In genomic region chr12:53759261-53759660, GRCh38 we compare ENCODE assay signal across 1 cellular context.
TF ChIP-seq lines count a peak whose summit lies in the region.

No MANE protein-coding gene starts in this region.

TF ChIP-seq in K562, 482 proteins besides CTCF, POLR2A, EP300 and RAD21:
- TF ChIP-seq PKNOX1 (IDR thresholded peaks at IDR 0.05) (peak; percentile 34; the same call in 1 of the 2 replicates), NFRKB (IDR thresholded peaks at IDR 0.05; ENCODE audit: low read depth) (no peak)
TF ChIP-seq in K562: peak in this region for 1.
